In the genomic region with DNA sequence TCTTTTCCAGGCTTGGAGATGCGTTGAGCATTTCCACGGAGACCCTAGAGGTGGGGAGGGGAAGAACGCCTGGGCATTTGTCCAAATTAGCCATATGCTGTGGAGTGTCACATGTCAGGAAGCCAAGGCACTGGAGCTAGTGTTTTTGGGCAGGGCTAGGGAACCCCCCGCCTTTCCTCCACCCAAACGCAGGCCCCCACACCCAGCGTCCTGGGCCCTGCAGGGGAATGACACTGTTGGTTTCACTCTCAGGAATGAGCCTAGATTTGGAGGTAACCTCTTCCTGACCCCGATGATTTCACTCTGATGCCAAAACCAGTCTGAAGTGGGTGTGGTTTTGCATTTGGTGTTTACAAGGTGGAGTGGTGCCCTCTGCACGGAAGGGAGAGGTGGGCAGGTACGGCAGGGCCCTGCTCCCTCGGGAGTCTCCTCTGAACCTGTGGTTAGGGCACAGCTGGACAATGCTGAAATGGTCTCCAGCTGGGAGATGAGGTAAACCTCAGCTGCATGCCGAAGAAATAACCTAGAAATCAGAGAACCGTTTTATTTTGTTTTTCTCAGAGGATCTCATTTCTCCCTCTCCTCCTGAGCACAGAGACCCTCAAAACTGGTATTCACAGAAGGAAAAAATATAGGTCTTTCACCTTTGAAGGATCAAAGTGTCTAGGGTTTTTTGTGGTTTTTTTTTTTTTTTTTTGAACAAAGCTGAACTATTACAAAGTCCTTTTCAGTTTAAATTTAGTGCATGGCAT, we compare ENCODE assay signal across 1 cellular context.
A peak's percentile ranks its signal among the peaks of the same experiment; 100 is the strongest.
TF ChIP-seq lines count a peak whose summit lies in the region.

No MANE protein-coding gene starts in this region.

TF ChIP-seq in K562, 482 proteins besides CTCF, POLR2A, EP300 and RAD21 (continued from another document):
- TF ChIP-seq, protein P1, sequence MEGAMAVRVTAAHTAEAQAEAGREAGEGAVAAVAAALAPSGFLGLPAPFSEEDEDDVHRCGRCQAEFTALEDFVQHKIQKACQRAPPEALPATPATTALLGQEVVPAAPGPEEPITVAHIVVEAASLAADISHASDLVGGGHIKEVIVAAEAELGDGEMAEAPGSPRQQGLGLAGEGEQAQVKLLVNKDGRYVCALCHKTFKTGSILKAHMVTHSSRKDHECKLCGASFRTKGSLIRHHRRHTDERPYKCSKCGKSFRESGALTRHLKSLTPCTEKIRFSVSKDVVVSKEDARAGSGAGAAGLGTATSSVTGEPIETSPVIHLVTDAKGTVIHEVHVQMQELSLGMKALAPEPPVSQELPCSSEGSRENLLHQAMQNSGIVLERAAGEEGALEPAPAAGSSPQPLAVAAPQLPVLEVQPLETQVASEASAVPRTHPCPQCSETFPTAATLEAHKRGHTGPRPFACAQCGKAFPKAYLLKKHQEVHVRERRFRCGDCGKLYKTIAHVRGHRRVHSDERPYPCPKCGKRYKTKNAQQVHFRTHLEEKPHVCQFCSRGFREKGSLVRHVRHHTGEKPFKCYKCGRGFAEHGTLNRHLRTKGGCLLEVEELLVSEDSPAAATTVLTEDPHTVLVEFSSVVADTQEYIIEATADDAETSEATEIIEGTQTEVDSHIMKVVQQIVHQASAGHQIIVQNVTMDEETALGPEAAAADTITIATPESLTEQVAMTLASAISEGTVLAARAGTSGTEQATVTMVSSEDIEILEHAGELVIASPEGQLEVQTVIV (CRISPR knock-in tag; IDR thresholded peaks at IDR 0.05; ENCODE audit: borderline replicate concordance): no peak
- TF ChIP-seq CBX2 (IDR thresholded peaks at IDR 0.05; ENCODE audit: insufficient read depth, low read length, poor library complexity, severe bottlenecking) (no peak), ZNF79 (CRISPR knock-in tag; IDR thresholded peaks at IDR 0.05; ENCODE audit: low read depth) (no peak), NELFE (IDR thresholded peaks at IDR 0.05; ENCODE audit: insufficient read depth, insufficient read length) (no peak), CBFB (CRISPR knock-in tag; IDR thresholded peaks at IDR 0.05) (0 out of 2 replicates have a peak, but pooled peaks have one; percentile 34), MAZ (CRISPR knock-in tag; conservative IDR thresholded peaks at IDR 0.05 in 1 of 2, IDR thresholded peaks at IDR 0.05 in 1 of 2) (no peak), NFIC (IDR thresholded peaks at IDR 0.05) (peak; percentile 77)
